1 cellular context compared by ENCODE assay signal in the genomic region with DNA sequence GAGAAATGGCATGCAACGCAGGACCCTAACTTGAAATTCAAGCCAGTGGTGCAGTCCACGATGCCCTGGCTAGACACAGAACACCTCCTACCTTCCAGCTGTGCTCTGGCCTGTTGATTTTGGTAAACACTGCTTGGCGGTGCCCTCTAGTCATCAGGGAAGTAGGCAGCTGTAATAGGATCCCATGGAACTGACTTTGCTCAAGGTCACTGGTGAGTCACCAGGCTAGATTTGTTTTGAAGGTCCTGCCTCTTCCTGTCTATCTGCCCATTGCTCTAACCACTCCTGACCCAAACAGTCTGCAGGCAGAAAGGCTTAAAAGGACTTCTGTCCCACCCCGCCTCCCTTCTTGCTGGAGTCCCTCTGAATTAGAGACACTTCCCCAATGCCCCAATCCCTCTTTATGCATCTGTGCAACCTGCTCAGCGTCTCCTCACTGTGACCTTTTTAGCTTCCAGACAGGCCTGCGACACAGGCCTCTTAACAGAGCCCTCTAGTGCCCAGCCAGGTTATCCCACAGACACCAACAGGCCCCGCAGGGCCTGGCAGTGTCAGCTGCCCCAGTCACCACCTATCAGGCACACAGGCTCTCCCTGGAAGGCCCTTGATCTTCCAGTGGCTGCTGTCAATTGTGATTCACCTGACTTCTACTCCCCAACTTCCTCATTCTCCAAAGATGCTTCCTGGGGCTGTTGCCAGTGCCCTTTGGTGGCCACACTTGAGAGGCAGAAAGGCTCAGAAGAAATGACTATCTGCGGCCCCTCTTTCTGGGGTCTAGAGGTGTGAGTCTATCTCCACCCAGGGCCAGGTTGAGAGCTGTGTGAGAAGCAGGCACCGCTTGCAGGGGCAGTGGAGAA.
A peak's percentile ranks its signal among the peaks of the same experiment; 100 is the strongest.
TF ChIP-seq lines count a peak whose summit lies in the region.

No MANE protein-coding gene starts in this region.

TF ChIP-seq in HepG2, 621 proteins besides CTCF, POLR2A, EP300 and RAD21 (continued from another document and continues in another):
- TF ChIP-seq SYNCRIP (IDR thresholded peaks at IDR 0.05; ENCODE audit: insufficient read depth, low read depth, low read length) (no peak), ZNF678 (CRISPR knock-in tag; IDR thresholded peaks at IDR 0.05) (peak; percentile 72; the same call in 1 of the 2 replicates), RELA (CRISPR knock-in tag; IDR thresholded peaks at IDR 0.05) (0 out of 2 replicates have a peak, but pooled peaks have one; percentile 55), SMYD3 (CRISPR knock-in tag; IDR thresholded peaks at IDR 0.05) (0 out of 2 replicates have a peak, but pooled peaks have one; percentile 9), ZNF850 (CRISPR knock-in tag; conservative IDR thresholded peaks at IDR 0.05) (no peak; the same call in 1 of the 2 replicates), ZKSCAN5 (CRISPR knock-in tag; IDR thresholded peaks at IDR 0.05) (0 out of 2 replicates have a peak, but pooled peaks have one; percentile 10), ZFP36L2 (CRISPR knock-in tag; IDR thresholded peaks at IDR 0.05) (no peak), RFX5 (IDR thresholded peaks at IDR 0.05; ENCODE audit: low read depth, low read length) (no peak), ELF3 (CRISPR knock-in tag; IDR thresholded peaks at IDR 0.05) (peak; percentile 99), ZFY (CRISPR knock-in tag; IDR thresholded peaks at IDR 0.05) (peak; percentile 90), ZBTB1 (CRISPR knock-in tag; IDR thresholded peaks at IDR 0.05; ENCODE audit: borderline replicate concordance) (no peak), HES4 (CRISPR knock-in tag; IDR thresholded peaks at IDR 0.05; ENCODE audit: borderline replicate concordance) (no peak), MYNN (CRISPR knock-in tag; IDR thresholded peaks at IDR 0.05; ENCODE audit: low read depth) (0 out of 2 replicates have a peak, but pooled peaks have one; percentile 11), ZMYM4 (CRISPR knock-in tag; IDR thresholded peaks at IDR 0.05) (peak; percentile 89), ZFX (CRISPR knock-in tag; IDR thresholded peaks at IDR 0.05; ENCODE audit: low read depth) (peak; percentile 97), JUND (CRISPR knock-in tag; IDR thresholded peaks at IDR 0.05) (peak; percentile 99), PITX1 (CRISPR knock-in tag; IDR thresholded peaks at IDR 0.05) (peak; percentile 91; the same call in 1 of the 2 replicates), TOE1 (CRISPR knock-in tag; IDR thresholded peaks at IDR 0.05) (no peak), ZNF7 (CRISPR knock-in tag; IDR thresholded peaks at IDR 0.05) (no peak), ZNF3 (CRISPR knock-in tag; IDR thresholded peaks at IDR 0.05) (no peak), ZNF383 (CRISPR knock-in tag; IDR thresholded peaks at IDR 0.05; ENCODE audit: borderline replicate concordance) (0 out of 2 replicates have a peak, but pooled peaks have one; percentile 46), GATAD1 (CRISPR knock-in tag; IDR thresholded peaks at IDR 0.05) (peak; percentile 78), KLF12 (CRISPR knock-in tag; IDR thresholded peaks at IDR 0.05; ENCODE audit: borderline replicate concordance) (no peak), ZNF720 (CRISPR knock-in tag; IDR thresholded peaks at IDR 0.05) (no peak), GABPB1 (CRISPR knock-in tag; IDR thresholded peaks at IDR 0.05) (peak; percentile 76), HHEX (CRISPR knock-in tag; IDR thresholded peaks at IDR 0.05) (no peak; the same call in 1 of the 2 replicates), HCFC1 (IDR thresholded peaks at IDR 0.05; ENCODE audit: low read depth, low read length) (peak; percentile 18; the same call in 1 of the 2 replicates), HOXA3 (CRISPR knock-in tag; IDR thresholded peaks at IDR 0.05) (peak; percentile 89; the same call in 1 of the 2 replicates), ZNF703 (CRISPR knock-in tag; IDR thresholded peaks at IDR 0.05; ENCODE audit: borderline replicate concordance) (no peak), ZNF547 (CRISPR knock-in tag; IDR thresholded peaks at IDR 0.05) (peak; percentile 22; the same call in 1 of the 2 replicates), HNF4G (IDR thresholded peaks at IDR 0.05; ENCODE audit: borderline replicate concordance, low read depth, low read length) (peak; percentile 72; the same call in 1 of the 2 replicates), HNF4G (CRISPR knock-in tag; IDR thresholded peaks at IDR 0.05; ENCODE audit: borderline replicate concordance, low read depth) (peak; percentile 84; the same call in 1 of the 2 replicates), KDM3A (CRISPR knock-in tag; IDR thresholded peaks at IDR 0.05; ENCODE audit: low read depth) (0 out of 2 replicates have a peak, but pooled peaks have one; percentile 68)
- TF ChIP-seq, protein P1, sequence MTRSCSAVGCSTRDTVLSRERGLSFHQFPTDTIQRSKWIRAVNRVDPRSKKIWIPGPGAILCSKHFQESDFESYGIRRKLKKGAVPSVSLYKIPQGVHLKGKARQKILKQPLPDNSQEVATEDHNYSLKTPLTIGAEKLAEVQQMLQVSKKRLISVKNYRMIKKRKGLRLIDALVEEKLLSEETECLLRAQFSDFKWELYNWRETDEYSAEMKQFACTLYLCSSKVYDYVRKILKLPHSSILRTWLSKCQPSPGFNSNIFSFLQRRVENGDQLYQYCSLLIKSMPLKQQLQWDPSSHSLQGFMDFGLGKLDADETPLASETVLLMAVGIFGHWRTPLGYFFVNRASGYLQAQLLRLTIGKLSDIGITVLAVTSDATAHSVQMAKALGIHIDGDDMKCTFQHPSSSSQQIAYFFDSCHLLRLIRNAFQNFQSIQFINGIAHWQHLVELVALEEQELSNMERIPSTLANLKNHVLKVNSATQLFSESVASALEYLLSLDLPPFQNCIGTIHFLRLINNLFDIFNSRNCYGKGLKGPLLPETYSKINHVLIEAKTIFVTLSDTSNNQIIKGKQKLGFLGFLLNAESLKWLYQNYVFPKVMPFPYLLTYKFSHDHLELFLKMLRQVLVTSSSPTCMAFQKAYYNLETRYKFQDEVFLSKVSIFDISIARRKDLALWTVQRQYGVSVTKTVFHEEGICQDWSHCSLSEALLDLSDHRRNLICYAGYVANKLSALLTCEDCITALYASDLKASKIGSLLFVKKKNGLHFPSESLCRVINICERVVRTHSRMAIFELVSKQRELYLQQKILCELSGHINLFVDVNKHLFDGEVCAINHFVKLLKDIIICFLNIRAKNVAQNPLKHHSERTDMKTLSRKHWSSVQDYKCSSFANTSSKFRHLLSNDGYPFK (CRISPR knock-in tag; IDR thresholded peaks at IDR 0.05; ENCODE audit: borderline replicate concordance) = peak; percentile 35; the same call in 1 of the 2 replicates
- TF ChIP-seq, protein P2, sequence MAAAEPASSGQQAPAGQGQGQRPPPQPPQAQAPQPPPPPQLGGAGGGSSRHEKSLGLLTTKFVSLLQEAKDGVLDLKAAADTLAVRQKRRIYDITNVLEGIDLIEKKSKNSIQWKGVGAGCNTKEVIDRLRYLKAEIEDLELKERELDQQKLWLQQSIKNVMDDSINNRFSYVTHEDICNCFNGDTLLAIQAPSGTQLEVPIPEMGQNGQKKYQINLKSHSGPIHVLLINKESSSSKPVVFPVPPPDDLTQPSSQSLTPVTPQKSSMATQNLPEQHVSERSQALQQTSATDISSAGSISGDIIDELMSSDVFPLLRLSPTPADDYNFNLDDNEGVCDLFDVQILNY (CRISPR knock-in tag; conservative IDR thresholded peaks at IDR 0.05) = no peak
- TF ChIP-seq, protein P3, sequence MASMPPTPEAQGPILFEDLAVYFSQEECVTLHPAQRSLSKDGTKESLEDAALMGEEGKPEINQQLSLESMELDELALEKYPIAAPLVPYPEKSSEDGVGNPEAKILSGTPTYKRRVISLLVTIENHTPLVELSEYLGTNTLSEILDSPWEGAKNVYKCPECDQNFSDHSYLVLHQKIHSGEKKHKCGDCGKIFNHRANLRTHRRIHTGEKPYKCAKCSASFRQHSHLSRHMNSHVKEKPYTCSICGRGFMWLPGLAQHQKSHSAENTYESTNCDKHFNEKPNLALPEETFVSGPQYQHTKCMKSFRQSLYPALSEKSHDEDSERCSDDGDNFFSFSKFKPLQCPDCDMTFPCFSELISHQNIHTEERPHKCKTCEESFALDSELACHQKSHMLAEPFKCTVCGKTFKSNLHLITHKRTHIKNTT (CRISPR knock-in tag; IDR thresholded peaks at IDR 0.05) = no peak
- TF ChIP-seq, protein P4, sequence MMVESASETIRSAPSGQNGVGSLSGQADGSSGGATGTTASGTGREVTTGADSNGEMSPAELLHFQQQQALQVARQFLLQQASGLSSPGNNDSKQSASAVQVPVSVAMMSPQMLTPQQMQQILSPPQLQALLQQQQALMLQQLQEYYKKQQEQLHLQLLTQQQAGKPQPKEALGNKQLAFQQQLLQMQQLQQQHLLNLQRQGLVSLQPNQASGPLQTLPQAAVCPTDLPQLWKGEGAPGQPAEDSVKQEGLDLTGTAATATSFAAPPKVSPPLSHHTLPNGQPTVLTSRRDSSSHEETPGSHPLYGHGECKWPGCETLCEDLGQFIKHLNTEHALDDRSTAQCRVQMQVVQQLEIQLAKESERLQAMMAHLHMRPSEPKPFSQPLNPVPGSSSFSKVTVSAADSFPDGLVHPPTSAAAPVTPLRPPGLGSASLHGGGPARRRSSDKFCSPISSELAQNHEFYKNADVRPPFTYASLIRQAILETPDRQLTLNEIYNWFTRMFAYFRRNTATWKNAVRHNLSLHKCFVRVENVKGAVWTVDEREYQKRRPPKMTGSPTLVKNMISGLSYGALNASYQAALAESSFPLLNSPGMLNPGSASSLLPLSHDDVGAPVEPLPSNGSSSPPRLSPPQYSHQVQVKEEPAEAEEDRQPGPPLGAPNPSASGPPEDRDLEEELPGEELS (CRISPR knock-in tag; IDR thresholded peaks at IDR 0.05) = peak; percentile 99
- TF ChIP-seq, protein P5, sequence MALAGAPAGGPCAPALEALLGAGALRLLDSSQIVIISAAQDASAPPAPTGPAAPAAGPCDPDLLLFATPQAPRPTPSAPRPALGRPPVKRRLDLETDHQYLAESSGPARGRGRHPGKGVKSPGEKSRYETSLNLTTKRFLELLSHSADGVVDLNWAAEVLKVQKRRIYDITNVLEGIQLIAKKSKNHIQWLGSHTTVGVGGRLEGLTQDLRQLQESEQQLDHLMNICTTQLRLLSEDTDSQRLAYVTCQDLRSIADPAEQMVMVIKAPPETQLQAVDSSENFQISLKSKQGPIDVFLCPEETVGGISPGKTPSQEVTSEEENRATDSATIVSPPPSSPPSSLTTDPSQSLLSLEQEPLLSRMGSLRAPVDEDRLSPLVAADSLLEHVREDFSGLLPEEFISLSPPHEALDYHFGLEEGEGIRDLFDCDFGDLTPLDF (CRISPR knock-in tag; IDR thresholded peaks at IDR 0.05) = no peak
- TF ChIP-seq, protein P6, sequence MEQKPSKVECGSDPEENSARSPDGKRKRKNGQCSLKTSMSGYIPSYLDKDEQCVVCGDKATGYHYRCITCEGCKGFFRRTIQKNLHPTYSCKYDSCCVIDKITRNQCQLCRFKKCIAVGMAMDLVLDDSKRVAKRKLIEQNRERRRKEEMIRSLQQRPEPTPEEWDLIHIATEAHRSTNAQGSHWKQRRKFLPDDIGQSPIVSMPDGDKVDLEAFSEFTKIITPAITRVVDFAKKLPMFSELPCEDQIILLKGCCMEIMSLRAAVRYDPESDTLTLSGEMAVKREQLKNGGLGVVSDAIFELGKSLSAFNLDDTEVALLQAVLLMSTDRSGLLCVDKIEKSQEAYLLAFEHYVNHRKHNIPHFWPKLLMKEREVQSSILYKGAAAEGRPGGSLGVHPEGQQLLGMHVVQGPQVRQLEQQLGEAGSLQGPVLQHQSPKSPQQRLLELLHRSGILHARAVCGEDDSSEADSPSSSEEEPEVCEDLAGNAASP (CRISPR knock-in tag; IDR thresholded peaks at IDR 0.05; ENCODE audit: borderline replicate concordance) = peak; percentile 62
- TF ChIP-seq, protein P7, sequence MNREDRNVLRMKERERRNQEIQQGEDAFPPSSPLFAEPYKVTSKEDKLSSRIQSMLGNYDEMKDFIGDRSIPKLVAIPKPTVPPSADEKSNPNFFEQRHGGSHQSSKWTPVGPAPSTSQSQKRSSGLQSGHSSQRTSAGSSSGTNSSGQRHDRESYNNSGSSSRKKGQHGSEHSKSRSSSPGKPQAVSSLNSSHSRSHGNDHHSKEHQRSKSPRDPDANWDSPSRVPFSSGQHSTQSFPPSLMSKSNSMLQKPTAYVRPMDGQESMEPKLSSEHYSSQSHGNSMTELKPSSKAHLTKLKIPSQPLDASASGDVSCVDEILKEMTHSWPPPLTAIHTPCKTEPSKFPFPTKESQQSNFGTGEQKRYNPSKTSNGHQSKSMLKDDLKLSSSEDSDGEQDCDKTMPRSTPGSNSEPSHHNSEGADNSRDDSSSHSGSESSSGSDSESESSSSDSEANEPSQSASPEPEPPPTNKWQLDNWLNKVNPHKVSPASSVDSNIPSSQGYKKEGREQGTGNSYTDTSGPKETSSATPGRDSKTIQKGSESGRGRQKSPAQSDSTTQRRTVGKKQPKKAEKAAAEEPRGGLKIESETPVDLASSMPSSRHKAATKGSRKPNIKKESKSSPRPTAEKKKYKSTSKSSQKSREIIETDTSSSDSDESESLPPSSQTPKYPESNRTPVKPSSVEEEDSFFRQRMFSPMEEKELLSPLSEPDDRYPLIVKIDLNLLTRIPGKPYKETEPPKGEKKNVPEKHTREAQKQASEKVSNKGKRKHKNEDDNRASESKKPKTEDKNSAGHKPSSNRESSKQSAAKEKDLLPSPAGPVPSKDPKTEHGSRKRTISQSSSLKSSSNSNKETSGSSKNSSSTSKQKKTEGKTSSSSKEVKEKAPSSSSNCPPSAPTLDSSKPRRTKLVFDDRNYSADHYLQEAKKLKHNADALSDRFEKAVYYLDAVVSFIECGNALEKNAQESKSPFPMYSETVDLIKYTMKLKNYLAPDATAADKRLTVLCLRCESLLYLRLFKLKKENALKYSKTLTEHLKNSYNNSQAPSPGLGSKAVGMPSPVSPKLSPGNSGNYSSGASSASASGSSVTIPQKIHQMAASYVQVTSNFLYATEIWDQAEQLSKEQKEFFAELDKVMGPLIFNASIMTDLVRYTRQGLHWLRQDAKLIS (CRISPR knock-in tag; IDR thresholded peaks at IDR 0.05) = no peak
- TF ChIP-seq, protein P8, sequence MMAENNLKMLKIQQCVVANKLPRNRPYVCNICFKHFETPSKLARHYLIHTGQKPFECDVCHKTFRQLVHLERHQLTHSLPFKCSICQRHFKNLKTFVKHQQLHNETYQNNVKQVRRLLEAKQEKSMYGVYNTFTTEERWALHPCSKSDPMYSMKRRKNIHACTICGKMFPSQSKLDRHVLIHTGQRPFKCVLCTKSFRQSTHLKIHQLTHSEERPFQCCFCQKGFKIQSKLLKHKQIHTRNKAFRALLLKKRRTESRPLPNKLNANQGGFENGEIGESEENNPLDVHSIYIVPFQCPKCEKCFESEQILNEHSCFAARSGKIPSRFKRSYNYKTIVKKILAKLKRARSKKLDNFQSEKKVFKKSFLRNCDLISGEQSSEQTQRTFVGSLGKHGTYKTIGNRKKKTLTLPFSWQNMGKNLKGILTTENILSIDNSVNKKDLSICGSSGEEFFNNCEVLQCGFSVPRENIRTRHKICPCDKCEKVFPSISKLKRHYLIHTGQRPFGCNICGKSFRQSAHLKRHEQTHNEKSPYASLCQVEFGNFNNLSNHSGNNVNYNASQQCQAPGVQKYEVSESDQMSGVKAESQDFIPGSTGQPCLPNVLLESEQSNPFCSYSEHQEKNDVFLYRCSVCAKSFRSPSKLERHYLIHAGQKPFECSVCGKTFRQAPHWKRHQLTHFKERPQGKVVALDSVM (CRISPR knock-in tag; IDR thresholded peaks at IDR 0.05) = no peak; the same call in 1 of the 2 replicates
- TF ChIP-seq, protein P9, sequence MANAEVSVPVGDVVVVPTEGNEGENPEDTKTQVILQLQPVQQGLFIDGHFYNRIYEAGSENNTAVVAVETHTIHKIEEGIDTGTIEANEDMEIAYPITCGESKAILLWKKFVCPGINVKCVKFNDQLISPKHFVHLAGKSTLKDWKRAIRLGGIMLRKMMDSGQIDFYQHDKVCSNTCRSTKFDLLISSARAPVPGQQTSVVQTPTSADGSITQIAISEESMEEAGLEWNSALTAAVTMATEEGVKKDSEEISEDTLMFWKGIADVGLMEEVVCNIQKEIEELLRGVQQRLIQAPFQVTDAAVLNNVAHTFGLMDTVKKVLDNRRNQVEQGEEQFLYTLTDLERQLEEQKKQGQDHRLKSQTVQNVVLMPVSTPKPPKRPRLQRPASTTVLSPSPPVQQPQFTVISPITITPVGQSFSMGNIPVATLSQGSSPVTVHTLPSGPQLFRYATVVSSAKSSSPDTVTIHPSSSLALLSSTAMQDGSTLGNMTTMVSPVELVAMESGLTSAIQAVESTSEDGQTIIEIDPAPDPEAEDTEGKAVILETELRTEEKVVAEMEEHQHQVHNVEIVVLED (CRISPR knock-in tag; IDR thresholded peaks at IDR 0.05; ENCODE audit: borderline replicate concordance) = no peak
